Comparison of ENCODE assay signal across 13 cellular contexts in genomic region chr11:115645631-115646271, GRCh38.
DNase-seq lines count a peak whose midpoint lies in the region; ATAC-seq and TF ChIP-seq lines count a peak whose summit lies in the region.
"Had no signal": no experiment of that assay in that cellular context is flagged by ENCODE, and none has a peak within 500 bp of the region (broad histone marks: within the 10 kb centered on the region; RNA-seq: fewer than 3 reads in every experiment).

No MANE protein-coding gene starts in this region.

- H3K56ac ChIP-seq in H9 (ENCODE audit: insufficient read length, low read depth, low read length), result no peak overlapping the region

- no peaks in the 10 kb centered on the region for H4K20me1 ChIP-seq in H9 (ENCODE audit: control insufficient read depth, insufficient read depth, insufficient read length)

- no peak for TF ChIP-seq CTCF in H9 (conservative IDR thresholded peaks at IDR 0.05)

- H3K4me1 Mint-ChIP-seq in H9, result peaks cover 19 to 30% of the 10 kb centered on the region in 2 experiments
- H3K4me1 Mint-ChIP-seq in activated CD4-positive, alpha-beta memory T cell treated with anti-CD3 and anti-CD28 coated beads, Interleukin-2, amount 10 ng/mL, durations not matched to agents 7 days and 5 days, result no peaks in the 10 kb centered on the region
- H3K4me1 Mint-ChIP-seq: activated naive CD8-positive, alpha-beta T cell treated with anti-CD3 and anti-CD28 coated beads, Interleukin-2, amount 10 ng/mL, durations not matched to agents 7 days and 5 days had no signal

- CTCF ChIA-PET in activated CD4-positive, alpha-beta memory T cell treated with anti-CD3 and anti-CD28 coated beads, Interleukin-2, amount 10 ng/mL, durations not matched to agents 7 days and 5 days (lab: Charles Lee), result no interaction called here

- no peak overlapping the region for H4K5ac ChIP-seq in H9 (ENCODE audit: insufficient read length, low read depth, low read length)

- no peak overlapping the region for H3K9ac ChIP-seq in H9 (ENCODE audit: extremely low read depth, insufficient read length, low read length)
- peak overlapping the region; percentile 18 for H3K9ac ChIP-seq in neuronal stem cell (ENCODE audit: low read depth, low read length, poor library complexity)

- no peaks in the 10 kb centered on the region for H3K23me2 ChIP-seq in H9 (ENCODE audit: insufficient read length, low read depth, low read length, poor library complexity, severe bottlenecking)

- H3K4me1 ChIP-seq in H9 (ENCODE audit: insufficient read depth, low read length) (no peaks in the 10 kb centered on the region), neuronal stem cell (ENCODE audit: control insufficient read depth in 2 of 2, insufficient read depth in 1 of 2, low read depth in 1 of 2, low read length in 2 of 2) (peaks cover 0 to 19% of the 10 kb centered on the region in 2 donors)

- no peak for ATAC-seq in GM18517 (IDR thresholded peaks at IDR 0.05; ENCODE audit: unreplicated experiment)
- ATAC-seq in GM18861 (IDR thresholded peaks at IDR 0.05; ENCODE audit: unreplicated experiment), result no peak

- peak overlapping the region in 1 of 2 donors; percentile 38 for H3K4me3 ChIP-seq in neuronal stem cell (ENCODE audit: low read length in 2 of 2)
- H3K4me3 ChIP-seq: SK-N-MC, skin epidermis had no signal

- H3K9me3 Mint-ChIP-seq in H9, result no peaks in the 10 kb centered on the region
- no peaks in the 10 kb centered on the region for H3K9me3 Mint-ChIP-seq in activated CD4-positive, alpha-beta memory T cell treated with anti-CD3 and anti-CD28 coated beads, Interleukin-2, amount 10 ng/mL, durations not matched to agents 7 days and 5 days
- H3K9me3 Mint-ChIP-seq: activated naive CD8-positive, alpha-beta T cell treated with anti-CD3 and anti-CD28 coated beads, Interleukin-2, amount 10 ng/mL, durations not matched to agents 7 days and 5 days had no signal

- H3K4me2 ChIP-seq in H9 (ENCODE audit: insufficient read depth, insufficient read length, low read length) (peak overlapping the region; percentile 35), neuronal stem cell (ENCODE audit: insufficient read depth, low read length, poor library complexity, severe bottlenecking) (peak overlapping the region; percentile 43)

- no peaks in the 10 kb centered on the region for H3K79me2 ChIP-seq in H9 (ENCODE audit: insufficient read depth, low read length)

- DNase-seq in H9, result peak; percentile 88
- peak; percentile 80 for DNase-seq in SK-N-DZ (ENCODE audit: low spot score)
- DNase-seq in hippocampal formation (lab: John Stamatoyannopoulos, UW), result peak; percentile 9 to 43
- peak; percentile 76 for DNase-seq in neuronal stem cell (ENCODE audit: low spot score)
- no peak for DNase-seq in activated CD4-positive, alpha-beta memory T cell treated with anti-CD3 and anti-CD28 coated beads, Interleukin-2, amount 10 ng/mL, durations not matched to agents 7 days and 5 days
- DNase-seq: activated naive CD8-positive, alpha-beta T cell treated with anti-CD3 and anti-CD28 coated beads, Interleukin-2, amount 10 ng/mL, durations not matched to agents 7 days and 5 days; NCI-H1694 had no signal

- H3K27ac Mint-ChIP-seq in H9, result peak overlapping the region in 1 of 3 experiments; percentile 73; a peak in 2 of 7 replicates
- H3K27ac Mint-ChIP-seq in activated CD4-positive, alpha-beta memory T cell treated with anti-CD3 and anti-CD28 coated beads, Interleukin-2, amount 10 ng/mL, durations not matched to agents 7 days and 5 days, result no peak overlapping the region
- H3K27ac Mint-ChIP-seq: activated naive CD8-positive, alpha-beta T cell treated with anti-CD3 and anti-CD28 coated beads, Interleukin-2, amount 10 ng/mL, durations not matched to agents 7 days and 5 days; natural killer cell treated with Interleukin-12 subunit alpha and Interleukin-12 subunit beta and Interleukin-15 and Interleukin-18, amount 100 ng/mL, for 72 hours had no signal

- H3K14ac ChIP-seq in H9 (ENCODE audit: insufficient read depth, low read length), result 0 out of 2 replicates have a peak overlapping the region, but pooled peaks have one; percentile 16
- H3K14ac ChIP-seq in neuronal stem cell (ENCODE audit: low read length), result peak overlapping the region; percentile 33

- H4K91ac ChIP-seq in H9 (ENCODE audit: insufficient read length, low read depth, low read length), result no peak overlapping the region
- peak overlapping the region; percentile 86 for H4K91ac ChIP-seq in neuronal stem cell (ENCODE audit: low read depth, low read length, poor library complexity)

- H3K4ac ChIP-seq in H9 (ENCODE audit: low read depth, low read length) (no peak overlapping the region), neuronal stem cell (ENCODE audit: low read length) (no peak overlapping the region)

- H3K9me3 ChIP-seq in H9 (ENCODE audit: control insufficient read depth, low read depth, low read length) (no peaks in the 10 kb centered on the region), neuronal stem cell (replicated peaks in 1 of 2; ENCODE audit: control insufficient read depth in 2 of 2, insufficient read depth in 1 of 2, low read depth in 1 of 2, low read length in 2 of 2) (no peaks in the 10 kb centered on the region)

- H3K27ac ChIP-seq in H9 (ENCODE audit: insufficient read length, low read depth, low read length) (no peak overlapping the region), neuronal stem cell (replicated peaks; ENCODE audit: low read length) (peak overlapping the region; percentile 61)
- H3K27ac ChIP-seq: C4-2B, SK-N-MC, skin epidermis had no signal

- H2AFZ ChIP-seq in H9 (ENCODE audit: low read length) (no peak overlapping the region), neuronal stem cell (ENCODE audit: low read length) (peak overlapping the region; percentile 57)

- POLR2A ChIA-PET in activated CD4-positive, alpha-beta memory T cell treated with anti-CD3 and anti-CD28 coated beads, Interleukin-2, amount 10 ng/mL, durations not matched to agents 7 days and 5 days (lab: Charles Lee), result no interaction called here

- no peak overlapping the region for H2BK20ac ChIP-seq in H9 (ENCODE audit: low read depth, low read length, poor library complexity, severe bottlenecking)

- H3K79me1 ChIP-seq in H9 (ENCODE audit: insufficient read depth, low read depth, low read length, poor library complexity, severe bottlenecking) (no peaks in the 10 kb centered on the region), neuronal stem cell (ENCODE audit: low read depth, low read length) (no peaks in the 10 kb centered on the region)

- no peak overlapping the region for H2BK12ac ChIP-seq in H9 (ENCODE audit: insufficient read length, low read depth, low read length)
- H2BK12ac ChIP-seq in neuronal stem cell (ENCODE audit: low read length), result peak overlapping the region; percentile 85

- no peak overlapping the region for H2BK120ac ChIP-seq in H9 (ENCODE audit: low read depth, low read length, poor library complexity, severe bottlenecking)
- peak overlapping the region; percentile 72 for H2BK120ac ChIP-seq in neuronal stem cell (ENCODE audit: low read depth, low read length)

- no peaks in the 10 kb centered on the region for H3K36me3 Mint-ChIP-seq in H9 (ENCODE audit: insufficient read depth in 1 of 3, low read depth in 3 of 3)
- H3K36me3 Mint-ChIP-seq in activated CD4-positive, alpha-beta memory T cell treated with anti-CD3 and anti-CD28 coated beads, Interleukin-2, amount 10 ng/mL, durations not matched to agents 7 days and 5 days (ENCODE audit: low read depth), result no peaks in the 10 kb centered on the region
- H3K36me3 Mint-ChIP-seq: activated naive CD8-positive, alpha-beta T cell treated with anti-CD3 and anti-CD28 coated beads, Interleukin-2, amount 10 ng/mL, durations not matched to agents 7 days and 5 days; natural killer cell treated with Interleukin-12 subunit alpha and Interleukin-12 subunit beta and Interleukin-15 and Interleukin-18, amount 100 ng/mL, for 72 hours had no signal

- H3K36me3 ChIP-seq in neuronal stem cell (replicated peaks in 1 of 2; ENCODE audit: control insufficient read depth in 2 of 2, insufficient read depth in 2 of 2, low read length in 2 of 2), result no peaks in the 10 kb centered on the region

- H2BK15ac ChIP-seq in H9 (ENCODE audit: low read depth, low read length), result no peak overlapping the region
- H2BK15ac ChIP-seq in neuronal stem cell (ENCODE audit: low read length), result peak overlapping the region; percentile 55

- H3K23ac ChIP-seq in H9 (ENCODE audit: insufficient read length, low read depth, low read length) (no peak overlapping the region), neuronal stem cell (ENCODE audit: low read depth, low read length, poor library complexity) (no peak overlapping the region)

- no peak overlapping the region for H3T11ph ChIP-seq in H9 (ENCODE audit: low read length)

- H3K18ac ChIP-seq in H9 (ENCODE audit: insufficient read length, low read depth, low read length), result peak overlapping the region; percentile 13
- peak overlapping the region; percentile 94 for H3K18ac ChIP-seq in neuronal stem cell (ENCODE audit: low read length)

- H2BK5ac ChIP-seq in H9 (ENCODE audit: insufficient read length, low read length), result no peak overlapping the region
- H2BK5ac ChIP-seq in neuronal stem cell (ENCODE audit: low read length), result no peak overlapping the region

- no CpG with 5 or more reads among the region's 26 CpGs for whole genome bisulfite sequencing in H9 (ENCODE audit: extremely low coverage, insufficient read length, low lambda C conversion rate)
- WGBS in neuronal stem cell (ENCODE audit: extremely low coverage in 2 of 2, insufficient read length in 2 of 2, insufficient replicate concordance in 1 of 2), 2 donors, result no CpG with 5 or more reads among the region's 26 CpGs

- H2AK5ac ChIP-seq in H9 (ENCODE audit: insufficient read length, low read length) (no peak overlapping the region), neuronal stem cell (ENCODE audit: low read depth, low read length) (peak overlapping the region; percentile 46)

- H3K27me3 ChIP-seq in H9 (ENCODE audit: insufficient read depth, low read length), result no peaks in the 10 kb centered on the region
- H3K27me3 ChIP-seq in neuronal stem cell (ENCODE audit: control insufficient read depth in 3 of 3, insufficient read depth in 3 of 3, low read depth in 1 of 3, low read length in 3 of 3), result peaks cover 0 to 21% (median 0%) of the 10 kb centered on the region in 3 experiments

- no peak overlapping the region for H4K8ac ChIP-seq in H9 (replicated peaks; ENCODE audit: insufficient read length, low read depth, low read length)
- no peak overlapping the region for H4K8ac ChIP-seq in neuronal stem cell (ENCODE audit: low read depth, low read length)

- peaks cover 33% of the 10 kb centered on the region for H3K27me3 Mint-ChIP-seq in H9 (ENCODE audit: low read depth)
- no peaks in the 10 kb centered on the region for H3K27me3 Mint-ChIP-seq in activated CD4-positive, alpha-beta memory T cell treated with anti-CD3 and anti-CD28 coated beads, Interleukin-2, amount 10 ng/mL, durations not matched to agents 7 days and 5 days
- H3K27me3 Mint-ChIP-seq: activated naive CD8-positive, alpha-beta T cell treated with anti-CD3 and anti-CD28 coated beads, Interleukin-2, amount 10 ng/mL, durations not matched to agents 7 days and 5 days had no signal

- H3K4me3 Mint-ChIP-seq in H9, result peak overlapping the region in 1 of 2 experiments; percentile 60; a peak in 2 of 5 replicates
- H3K4me3 Mint-ChIP-seq in activated CD4-positive, alpha-beta memory T cell treated with anti-CD3 and anti-CD28 coated beads, Interleukin-2, amount 10 ng/mL, durations not matched to agents 7 days and 5 days, result no peak overlapping the region
- H3K4me3 Mint-ChIP-seq: activated naive CD8-positive, alpha-beta T cell treated with anti-CD3 and anti-CD28 coated beads, Interleukin-2, amount 10 ng/mL, durations not matched to agents 7 days and 5 days; natural killer cell treated with Interleukin-12 subunit alpha and Interleukin-12 subunit beta and Interleukin-15 and Interleukin-18, amount 100 ng/mL, for 72 hours had no signal
